In the genomic region with DNA sequence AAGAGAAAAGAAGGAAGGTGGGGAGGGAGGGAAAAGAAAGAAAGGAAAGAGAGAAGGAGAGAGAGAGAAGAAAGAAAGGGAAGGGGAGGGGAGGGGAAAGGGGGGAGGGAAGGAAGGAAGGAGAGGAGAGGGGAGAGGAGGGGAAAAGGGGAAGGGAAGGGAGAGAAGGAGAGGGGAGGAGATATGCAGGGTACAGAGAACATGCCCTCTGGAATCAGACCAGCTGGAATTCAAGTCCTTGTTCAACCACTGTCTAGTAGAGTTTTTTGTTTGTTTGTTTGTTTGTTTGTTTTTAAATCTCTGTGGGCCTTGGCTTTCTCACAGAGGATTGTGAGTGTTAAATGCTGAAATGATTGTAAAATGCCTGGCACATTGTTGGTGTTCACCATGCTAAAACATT, we compare ENCODE assay signal across 26 cellular contexts.
DNase-seq lines count a peak whose midpoint lies in the region; ATAC-seq, FAIRE-seq and TF ChIP-seq lines count a peak whose summit lies in the region.
"Had no signal": no experiment of that assay in that cellular context is flagged by ENCODE, and none has a peak within 500 bp of the region (broad histone marks: within the 10 kb centered on the region; RNA-seq: fewer than 3 reads in every experiment).

No MANE protein-coding gene starts in this region.

- H3K79me1 ChIP-seq in H1 (ENCODE audit: low read depth, low read length) = no peaks in the 10 kb centered on the region

- no peak overlapping the region for H3K4me3 Mint-ChIP-seq in activated naive CD4-positive, alpha-beta T cell treated with anti-CD3 and anti-CD28 coated beads, Interleukin-2, amount 10 ng/mL, durations not matched to agents 7 days and 5 days
- no peak overlapping the region for H3K4me3 Mint-ChIP-seq in stimulated activated memory B cell treated with anti-CD40 and anti-IgM and Interleukin-4, amounts not matched to agents 10 μg/mL and 1 μg/mL and 100 μg/mL, for 72 hours
- H3K4me3 Mint-ChIP-seq: CD14-positive monocyte; CD4-positive, alpha-beta T cell; CD8-positive, alpha-beta memory T cell; H9 had no signal

- FAIRE-seq in K562 (lab: Jason Lieb, UNC) (no peak), H1 (lab: Jason Lieb, UNC) (no peak)
- FAIRE-seq: A549, D721Med, GM12878, GM19239 had no signal

- POLR2A ChIA-PET in K562 (lab: Yijun Ruan, JAX) (no interaction called here), H1 (lab: Charles Lee; ENCODE audit: partially characterized antibody) (no interaction called here)

- intact Hi-C loops in K562 (cut with micrococcal nuclease) = no loop called here

- no peaks in the 10 kb centered on the region for H3K27me3 Mint-ChIP-seq in activated naive CD4-positive, alpha-beta T cell treated with anti-CD3 and anti-CD28 coated beads, Interleukin-2, amount 10 ng/mL, durations not matched to agents 7 days and 5 days
- no peaks in the 10 kb centered on the region for H3K27me3 Mint-ChIP-seq in stimulated activated memory B cell treated with anti-CD40 and anti-IgM and Interleukin-4, amounts not matched to agents 10 μg/mL and 1 μg/mL and 100 μg/mL, for 72 hours
- H3K27me3 Mint-ChIP-seq: CD4-positive, alpha-beta T cell; CD8-positive, alpha-beta memory T cell had no signal

- H2BK120ac ChIP-seq in H1 (replicated peaks; ENCODE audit: low read depth, low read length) = no peak overlapping the region

- H4K5ac ChIP-seq in H1 (ENCODE audit: insufficient read length, low read depth, low read length) = no peak overlapping the region

- H3K27ac ChIP-seq in K562 (ENCODE audit: extremely low read depth, low read depth, low read length) (no peak overlapping the region), H1 (ENCODE audit: low read depth, low read length) (no peak overlapping the region)
- H3K27ac ChIP-seq: A549; BLaER1 treated with 17β-estradiol and CSF1 and Interleukin-3, amounts not matched to agents 10 nM and 100 nM; GM23248 had no signal

- no peaks in the 10 kb centered on the region; the same call in 1 of the 2 replicates for H3K23me2 ChIP-seq in H1 (ENCODE audit: low read depth, low read length)

- 0 out of 2 replicates have a peak overlapping the region, but pooled peaks have one; percentile 24 for H3K18ac ChIP-seq in H1 (ENCODE audit: extremely low read depth, low read length)

- no peak overlapping the region for H3K4me2 ChIP-seq in K562 (ENCODE audit: insufficient read depth, low read length)
- no peak overlapping the region for H3K4me2 ChIP-seq in H1 (ENCODE audit: insufficient read depth in 1 of 2, low read depth in 2 of 2, low read length in 2 of 2)
- H3K4me2 ChIP-seq: A549; BLaER1 treated with 17β-estradiol and CSF1 and Interleukin-3, amounts not matched to agents 10 nM and 100 nM had no signal

- no peak for ATAC-seq in K562
- ATAC-seq in left lobe of liver = peak; percentile 23
- ATAC-seq in stimulated activated memory B cell treated with anti-CD40 and anti-IgM and Interleukin-4, amounts not matched to agents 10 μg/mL and 1 μg/mL and 100 μg/mL, for 72 hours = no peak
- ATAC-seq: A549, GM12878, HCT116 had no signal

- no peaks in the 10 kb centered on the region for H3K27me3 ChIP-seq in K562 (ENCODE audit: control insufficient read depth in 2 of 2, insufficient read depth in 2 of 2, low read length in 2 of 2)
- no peaks in the 10 kb centered on the region for H3K27me3 ChIP-seq in H1 (replicated peaks in 1 of 4; ENCODE audit: control insufficient read depth in 3 of 4, extremely low read depth in 1 of 4, insufficient read depth in 3 of 4, low read length in 3 of 4)
- H3K27me3 ChIP-seq: BE2C; BLaER1 treated with 17β-estradiol and CSF1 and Interleukin-3, amounts not matched to agents 10 nM and 100 nM had no signal

- H2BK20ac ChIP-seq in H1 (ENCODE audit: low read length) = no peak overlapping the region

- no peak overlapping the region for H2AK5ac ChIP-seq in H1 (ENCODE audit: low read depth, low read length)

- peaks cover 7% of the 10 kb centered on the region for H3K4me1 Mint-ChIP-seq in activated naive CD4-positive, alpha-beta T cell treated with anti-CD3 and anti-CD28 coated beads, Interleukin-2, amount 10 ng/mL, durations not matched to agents 7 days and 5 days
- peaks cover 5% of the 10 kb centered on the region for H3K4me1 Mint-ChIP-seq in stimulated activated memory B cell treated with anti-CD40 and anti-IgM and Interleukin-4, amounts not matched to agents 10 μg/mL and 1 μg/mL and 100 μg/mL, for 72 hours

- CTCF ChIA-PET in activated naive CD4-positive, alpha-beta T cell treated with anti-CD3 and anti-CD28 coated beads, Interleukin-2, amount 10 ng/mL, durations not matched to agents 7 days and 5 days (lab: Charles Lee) = no interaction called here
- CTCF ChIA-PET in K562 (lab: Yijun Ruan, JAX; ENCODE audit: low intra/inter-chr PET ratio) (no interaction called here), H1 (lab: Charles Lee; ENCODE audit: partially characterized antibody) (no interaction called here)

- TF ChIP-seq POLR2A in K562 (conservative IDR thresholded peaks at IDR 0.05) (no peak), H1 (IDR thresholded peaks at IDR 0.05; ENCODE audit: control extremely low read depth in 1 of 2, low read depth in 2 of 2, low read length in 2 of 2) (no peak)

- no peaks in the 10 kb centered on the region for H3K9me1 ChIP-seq in K562 (ENCODE audit: control insufficient read depth, insufficient read depth, low read length)

- no peak overlapping the region for H3K4ac ChIP-seq in H1 (replicated peaks; ENCODE audit: insufficient read length, low read depth, low read length)

- H3K9me3 ChIP-seq in K562 (replicated peaks; ENCODE audit: control insufficient read depth, insufficient read depth, low read depth, low read length) (no peaks in the 10 kb centered on the region), H1 (ENCODE audit: insufficient read depth in 2 of 2, low read depth in 1 of 2, low read length in 1 of 2) (no peaks in the 10 kb centered on the region)
- H3K9me3 ChIP-seq: A549; BE2C; BLaER1 treated with 17β-estradiol and CSF1 and Interleukin-3, amounts not matched to agents 10 nM and 100 nM had no signal

- H3K79me2 ChIP-seq in K562 (ENCODE audit: control insufficient read depth, insufficient read depth, low read length) (no peaks in the 10 kb centered on the region), H1 (ENCODE audit: control insufficient read depth in 1 of 2, insufficient read depth in 2 of 2, low read length in 2 of 2) (no peaks in the 10 kb centered on the region)

- peaks cover 6% of the 10 kb centered on the region for H3K36me3 Mint-ChIP-seq in activated naive CD4-positive, alpha-beta T cell treated with anti-CD3 and anti-CD28 coated beads, Interleukin-2, amount 10 ng/mL, durations not matched to agents 7 days and 5 days
- H3K36me3 Mint-ChIP-seq in stimulated activated memory B cell treated with anti-CD40 and anti-IgM and Interleukin-4, amounts not matched to agents 10 μg/mL and 1 μg/mL and 100 μg/mL, for 72 hours = peaks cover 25% of the 10 kb centered on the region

- no peak overlapping the region for H4K8ac ChIP-seq in H1 (ENCODE audit: extremely low read depth, insufficient read depth, low read length)

- TF ChIP-seq RAD21 in K562 (CRISPR knock-in tag; conservative IDR thresholded peaks at IDR 0.05 in 1 of 2, IDR thresholded peaks at IDR 0.05 in 1 of 2) = no peak
- no peak for TF ChIP-seq RAD21 in H1 (IDR thresholded peaks at IDR 0.05 in 1 of 2, conservative IDR thresholded peaks at IDR 0.05 in 1 of 2; ENCODE audit: low read depth in 2 of 2, low read length in 2 of 2)

- H3K36me3 ChIP-seq in K562 (ENCODE audit: control insufficient read depth, insufficient read depth, low read length) (no peaks in the 10 kb centered on the region), H1 (ENCODE audit: control insufficient read depth in 2 of 4, insufficient read depth in 4 of 4, low read length in 3 of 4) (no peaks in the 10 kb centered on the region)
- H3K36me3 ChIP-seq: BE2C had no signal

- TF ChIP-seq EP300 in K562 (IDR thresholded peaks at IDR 0.05; ENCODE audit: low read length) (no peak), H1 (IDR thresholded peaks at IDR 0.05; ENCODE audit: borderline replicate concordance in 1 of 2, low read depth in 2 of 2, low read length in 2 of 2) (no peak)

- no peaks in the 10 kb centered on the region for H4K20me1 ChIP-seq in K562 (replicated peaks; ENCODE audit: control insufficient read depth, insufficient read depth, low read length)
- H4K20me1 ChIP-seq in H1 (replicated peaks in 1 of 2; ENCODE audit: control insufficient read depth in 1 of 2, insufficient read depth in 2 of 2, low read length in 2 of 2) = no peaks in the 10 kb centered on the region
- H4K20me1 ChIP-seq: BLaER1 treated with 17β-estradiol and CSF1 and Interleukin-3, amounts not matched to agents 10 nM and 100 nM had no signal

- H3K14ac ChIP-seq in H1 (ENCODE audit: insufficient read length) = no peak overlapping the region

- H3K4me1 ChIP-seq in K562 (replicated peaks in 1 of 2; ENCODE audit: control insufficient read depth in 2 of 2, insufficient read depth in 2 of 2, low read length in 2 of 2) = peaks cover 3 to 5% of the 10 kb centered on the region in 2 experiments; a peak in 2 of 5 replicates
- H3K4me1 ChIP-seq in H1 (replicated peaks in 1 of 4; ENCODE audit: control insufficient read depth in 3 of 4, insufficient read depth in 4 of 4, low read length in 3 of 4) = peaks cover 2 to 11% (median 6%) of the 10 kb centered on the region in 4 experiments; a peak in 5 of 7 replicates

- TF ChIP-seq CTCF in K562 (IDR thresholded peaks at IDR 0.05 in 2 of 3, conservative IDR thresholded peaks at IDR 0.05 in 1 of 3; ENCODE audit: insufficient read depth in 2 of 3, low read depth in 1 of 3, low read length in 3 of 3) (no peak), H1 (IDR thresholded peaks at IDR 0.05; ENCODE audit: control extremely low read depth in 1 of 3, insufficient read depth in 1 of 3, low read depth in 1 of 3, low read length in 3 of 3) (no peak)

- no peaks in the 10 kb centered on the region for H3K9me3 Mint-ChIP-seq in activated naive CD4-positive, alpha-beta T cell treated with anti-CD3 and anti-CD28 coated beads, Interleukin-2, amount 10 ng/mL, durations not matched to agents 7 days and 5 days
- no peaks in the 10 kb centered on the region for H3K9me3 Mint-ChIP-seq in stimulated activated memory B cell treated with anti-CD40 and anti-IgM and Interleukin-4, amounts not matched to agents 10 μg/mL and 1 μg/mL and 100 μg/mL, for 72 hours
- H3K9me3 Mint-ChIP-seq: CD4-positive, alpha-beta T cell; CD8-positive, alpha-beta memory T cell; H9 had no signal

- DNase-seq in activated naive CD4-positive, alpha-beta T cell treated with anti-CD3 and anti-CD28 coated beads, Interleukin-2, amount 10 ng/mL, durations not matched to agents 7 days and 5 days = no peak
- no peak for DNase-seq in activated naive CD4-positive, alpha-beta T cell treated with anti-CD3 and anti-CD28 coated beads, Interleukin-2, amount 50 U/mL, for 16 hours
- DNase-seq in K562 (ENCODE audit: extremely low read depth in 1 of 4, low spot score in 3 of 4) (no peak), H1 (ENCODE audit: low read depth in 1 of 2, low spot score in 2 of 2) (no peak), left lobe of liver (ENCODE audit: low spot score) (no peak), NCI-H524 (lab: John Stamatoyannopoulos, UW) (no peak)
- DNase-seq: 8988T; ACHN; AML-193; BE2C; CD4-positive, alpha-beta T cell; CD8-positive, alpha-beta memory T cell; DMS 273 treated with DMSO at 0.1 percent for 48 hours; DMS79; EL; GDM1; GM23248; H9 had no signal

- H3K56ac ChIP-seq in H1 (replicated peaks; ENCODE audit: insufficient read length, low read depth, low read length) = no peak overlapping the region

- H2BK15ac ChIP-seq in H1 (ENCODE audit: low read length) = no peak overlapping the region

- no peak overlapping the region for H4K91ac ChIP-seq in H1 (replicated peaks; ENCODE audit: insufficient read length, low read length)

- BruUV-seq in K562 (replicated peaks; lab: Mats Ljungman, UMichigan) = no TSS peak

- H3K9ac ChIP-seq in K562 (ENCODE audit: insufficient read depth in 1 of 2, low read depth in 2 of 2, low read length in 2 of 2) (no peak overlapping the region), H1 (replicated peaks in 1 of 4; ENCODE audit: extremely low read depth in 1 of 4, low read depth in 3 of 4, low read length in 3 of 4) (no peak overlapping the region)
- H3K9ac ChIP-seq: BLaER1 treated with 17β-estradiol and CSF1 and Interleukin-3, amounts not matched to agents 10 nM and 100 nM; GM23248 had no signal

- in situ Hi-C loops in K562 (cut with MboI) = no loop called here

- H2AFZ ChIP-seq in K562 (ENCODE audit: low read depth, low read length) (no peak overlapping the region), H1 (ENCODE audit: low read length) (no peak overlapping the region)
- H2AFZ ChIP-seq: GM23248 had no signal

- H2BK12ac ChIP-seq in H1 (ENCODE audit: low read depth, low read length) = no peak overlapping the region

- H2BK5ac ChIP-seq in H1 (ENCODE audit: low read depth, low read length) = no peak overlapping the region

- no peak overlapping the region for H3K4me3 ChIP-seq in K562
- no peak overlapping the region for H3K4me3 ChIP-seq in H1 (ENCODE audit: extremely low read depth in 1 of 4, insufficient read depth in 2 of 4, low read depth in 3 of 4, low read length in 4 of 4)
- H3K4me3 ChIP-seq: A549; BLaER1 treated with 17β-estradiol and CSF1 and Interleukin-3, amounts not matched to agents 10 nM and 100 nM; GM12878; GM23248 had no signal

- no peak overlapping the region for H3K23ac ChIP-seq in H1 (ENCODE audit: insufficient read length)

- peak overlapping the region; percentile 19 for H3K27ac Mint-ChIP-seq in activated naive CD4-positive, alpha-beta T cell treated with anti-CD3 and anti-CD28 coated beads, Interleukin-2, amount 10 ng/mL, durations not matched to agents 7 days and 5 days
- H3K27ac Mint-ChIP-seq in stimulated activated memory B cell treated with anti-CD40 and anti-IgM and Interleukin-4, amounts not matched to agents 10 μg/mL and 1 μg/mL and 100 μg/mL, for 72 hours = no peak overlapping the region
- H3K27ac Mint-ChIP-seq: CD4-positive, alpha-beta T cell had no signal
